ENCODE assay signal across 18 cellular contexts in genomic region chr14:36579573-36580140, GRCh38. TPM values are rescaled to one million over a fixed set of nuclear protein-coding genes. Genes with fewer than 3 reads are reported as not detected.
DNase-seq lines count a peak whose midpoint lies in the region; ATAC-seq and TF ChIP-seq lines count a peak whose summit lies in the region.
"Had no signal": no experiment of that assay in that cellular context is flagged by ENCODE, and none has a peak within 500 bp of the region (broad histone marks: within the 10 kb centered on the region; RNA-seq: fewer than 3 reads in every experiment).

No MANE protein-coding gene starts in this region.

- peaks cover 3% of the 10 kb centered on the region; the same call in 1 of the 2 replicates for H3K27me3 ChIP-seq in HCT116 (ENCODE audit: insufficient read depth, low read length)
- peaks cover 99% of the 10 kb centered on the region for H3K27me3 ChIP-seq in endodermal cell (ENCODE audit: control insufficient read depth, insufficient read depth, low read length, poor library complexity, severe bottlenecking)
- peaks cover 100% of the 10 kb centered on the region for H3K27me3 ChIP-seq in neural progenitor cell
- H3K27me3 ChIP-seq in CD4-positive, alpha-beta T cell (ENCODE audit: control insufficient read depth, insufficient read depth, low read length) = peaks cover 79% of the 10 kb centered on the region

- H3K9me3 ChIP-seq in HCT116 (ENCODE audit: control insufficient read depth in 1 of 2, insufficient read depth in 1 of 2, low read depth in 1 of 2, low read length in 2 of 2) (no peaks in the 10 kb centered on the region), endodermal cell (ENCODE audit: control insufficient read depth, low read length) (no peaks in the 10 kb centered on the region), neural progenitor cell (ENCODE audit: low read depth) (no peaks in the 10 kb centered on the region)
- H3K9me3 ChIP-seq in CD4-positive, alpha-beta T cell (ENCODE audit: control insufficient read depth, low read length) = no peaks in the 10 kb centered on the region

- no peaks in the 10 kb centered on the region; a peak in 1 of 4 replicates for H3K36me3 ChIP-seq in HCT116 (ENCODE audit: control insufficient read depth in 1 of 2, insufficient read depth in 2 of 2, low read length in 2 of 2)
- no peaks in the 10 kb centered on the region for H3K36me3 ChIP-seq in endodermal cell (ENCODE audit: control insufficient read depth, insufficient read depth, low read length)
- no peaks in the 10 kb centered on the region for H3K36me3 ChIP-seq in neural progenitor cell
- H3K36me3 ChIP-seq: BLaER1 treated with 17β-estradiol and CSF1 and Interleukin-3, amounts not matched to agents 10 nM and 100 nM had no signal

- H3K4me1 ChIP-seq in HCT116 (ENCODE audit: control insufficient read depth in 1 of 2, insufficient read depth in 2 of 2, low read length in 2 of 2) = peaks cover 0 to 6% of the 10 kb centered on the region in 2 experiments; a peak in 2 of 4 replicates
- H3K4me1 ChIP-seq in endodermal cell (ENCODE audit: control insufficient read depth, insufficient read depth, low read length) = peaks cover 4% of the 10 kb centered on the region
- peaks cover 36% of the 10 kb centered on the region for H3K4me1 ChIP-seq in neural progenitor cell
- H3K4me1 ChIP-seq: BLaER1 treated with 17β-estradiol and CSF1 and Interleukin-3, amounts not matched to agents 10 nM and 100 nM had no signal

- H3K9me2 ChIP-seq in HCT116 (ENCODE audit: insufficient read depth) = no peaks in the 10 kb centered on the region

- H3K4me3 ChIP-seq in HCT116 (replicated peaks in 1 of 2; ENCODE audit: low read depth in 1 of 2, low read length in 2 of 2) = no peak overlapping the region
- H3K4me3 ChIP-seq in endodermal cell (ENCODE audit: low read length) = no peak overlapping the region
- H3K4me3 ChIP-seq in neural progenitor cell = peak overlapping the region; percentile 55
- H3K4me3 ChIP-seq: BLaER1 treated with 17β-estradiol and CSF1 and Interleukin-3, amounts not matched to agents 10 nM and 100 nM had no signal

- TSS peak; percentile 41 for BruUV-seq in HCT116 (replicated peaks; lab: Mats Ljungman, UMichigan)

- TF ChIP-seq RAD21 in HCT116 (IDR thresholded peaks at IDR 0.05; ENCODE audit: low read depth) = no peak

- TF ChIP-seq CTCF in GM20000 (IDR thresholded peaks at IDR 0.05; ENCODE audit: extremely low read depth, missing control alignments) (no peak), HCT116 (IDR thresholded peaks at IDR 0.05 in 2 of 3, conservative IDR thresholded peaks at IDR 0.05 in 1 of 3; ENCODE audit: borderline replicate concordance in 1 of 3, insufficient read depth in 1 of 3, low read depth in 2 of 3, low read length in 2 of 3) (no peak), endodermal cell (conservative IDR thresholded peaks at IDR 0.05) (no peak), neural progenitor cell (IDR thresholded peaks at IDR 0.05) (no peak)
- no peak for TF ChIP-seq CTCF in CD4-positive, alpha-beta T cell (IDR thresholded peaks at IDR 0.05)

- H2AFZ ChIP-seq in HCT116 (ENCODE audit: low read depth, low read length, poor library complexity, severe bottlenecking) (no peak overlapping the region), neural progenitor cell (replicated peaks) (no peak overlapping the region)
- H2AFZ ChIP-seq: GM23248 had no signal

- POLR2A ChIA-PET in HCT116 (lab: Charles Lee) = no interaction called here
- POLR2A ChIA-PET in CD4-positive, alpha-beta T cell (lab: Charles Lee) = no interaction called here

- TF ChIP-seq POLR2A in HCT116 (IDR thresholded peaks at IDR 0.05; ENCODE audit: borderline replicate concordance, extremely low read depth, insufficient read depth, insufficient read length) = no peak

- ATAC-seq in HCT116 = no peak
- no peak for ATAC-seq in CD4-positive, alpha-beta T cell (ENCODE audit: poor library complexity)

- CTCF ChIA-PET in HCT116 (lab: Charles Lee) = no interaction called here
- CTCF ChIA-PET in CD4-positive, alpha-beta T cell (lab: Charles Lee) = no interaction called here

- H3K4me1 Mint-ChIP-seq in endodermal cell (peaks cover 13% of the 10 kb centered on the region), neural progenitor cell (peaks cover 6% of the 10 kb centered on the region)
- no peaks in the 10 kb centered on the region for H3K4me1 Mint-ChIP-seq in CD4-positive, alpha-beta T cell (ENCODE audit: low read depth)

- H3F3A ChIP-seq in neural progenitor cell (ENCODE audit: low read depth) = peaks cover 44% of the 10 kb centered on the region

- peak overlapping the region; percentile 52 for H3K4me3 Mint-ChIP-seq in endodermal cell
- no peak overlapping the region for H3K4me3 Mint-ChIP-seq in neural progenitor cell
- no peak overlapping the region for H3K4me3 Mint-ChIP-seq in CD4-positive, alpha-beta T cell

- H3K4me2 ChIP-seq in HCT116 (ENCODE audit: low read length) = no peak overlapping the region
- peak overlapping the region; percentile 87 for H3K4me2 ChIP-seq in neural progenitor cell
- H3K4me2 ChIP-seq: BLaER1 treated with 17β-estradiol and CSF1 and Interleukin-3, amounts not matched to agents 10 nM and 100 nM had no signal

- H3K9ac ChIP-seq in HCT116 (ENCODE audit: low read length) (no peak overlapping the region), endodermal cell (ENCODE audit: extremely low read depth, low read length, poor library complexity, severe bottlenecking) (no peak overlapping the region), neural progenitor cell (no peak overlapping the region)
- H3K9ac ChIP-seq: BLaER1 treated with 17β-estradiol and CSF1 and Interleukin-3, amounts not matched to agents 10 nM and 100 nM; GM23248 had no signal

- H3K9me3 Mint-ChIP-seq in endodermal cell (no peaks in the 10 kb centered on the region), neural progenitor cell (no peaks in the 10 kb centered on the region)
- H3K9me3 Mint-ChIP-seq in CD4-positive, alpha-beta T cell = no peaks in the 10 kb centered on the region

- H3K27me3 Mint-ChIP-seq in endodermal cell (ENCODE audit: insufficient read depth) (peaks cover 36% of the 10 kb centered on the region), neural progenitor cell (ENCODE audit: insufficient read depth, low read depth) (peaks cover 67% of the 10 kb centered on the region)
- H3K27me3 Mint-ChIP-seq in CD4-positive, alpha-beta T cell = peaks cover 58% of the 10 kb centered on the region

- H3K36me3 Mint-ChIP-seq in endodermal cell (ENCODE audit: low read depth) (no peaks in the 10 kb centered on the region), neural progenitor cell (no peaks in the 10 kb centered on the region)
- H3K36me3 Mint-ChIP-seq in CD4-positive, alpha-beta T cell (ENCODE audit: low read depth) = no peaks in the 10 kb centered on the region

- H3K79me2 ChIP-seq in HCT116 (ENCODE audit: insufficient read depth, low read length) (no peaks in the 10 kb centered on the region), neural progenitor cell (ENCODE audit: low read depth) (no peaks in the 10 kb centered on the region)

- intact Hi-C loops in HCT116 (cut with micrococcal nuclease) = no loop called here
- intact Hi-C loops in CD4-positive, alpha-beta T cell (cut with DNase I, micrococcal nuclease) = no loop called here

- 3 to 6% methylated on average over 15 to 22 of the region's 22 CpGs for WGBS in endodermal cell (ENCODE audit: insufficient coverage in 1 of 2, insufficient read length in 1 of 2), 2 experiments

- H3K27ac Mint-ChIP-seq in endodermal cell (no peak overlapping the region), neural progenitor cell (no peak overlapping the region)
- no peak overlapping the region for H3K27ac Mint-ChIP-seq in CD4-positive, alpha-beta T cell

- RAD21 ChIA-PET in HCT116 (lab: Charles Lee; ENCODE audit: low non-redundant PET in 1 of 2, low total read pairs in 2 of 2, uncharacterized antibody in 2 of 2, unreplicated experiment in 2 of 2) = no interaction called here

- no peak overlapping the region for H3K27ac ChIP-seq in HCT116 (ENCODE audit: low read depth, low read length)
- H3K27ac ChIP-seq in endodermal cell (ENCODE audit: low read depth, low read length) = no peak overlapping the region
- H3K27ac ChIP-seq in neural progenitor cell = no peak overlapping the region
- no peak overlapping the region for H3K27ac ChIP-seq in CD4-positive, alpha-beta T cell (ENCODE audit: low read depth, low read length)
- H3K27ac ChIP-seq: BLaER1 treated with 17β-estradiol and CSF1 and Interleukin-3, amounts not matched to agents 10 nM and 100 nM; GM23248 had no signal

- DNase-seq in GM20000 (ENCODE audit: low spot score) (peak; percentile 14), HCT116 (ENCODE audit: low read depth, low spot score) (no peak), endodermal cell (peak; percentile 81), neural progenitor cell (ENCODE audit: low spot score) (peak; percentile 44), H4 (ENCODE audit: low spot score) (no peak)
- no peak for DNase-seq in effector CD8-positive, alpha-beta T cell (lab: John Stamatoyannopoulos, UW)
- no peak for DNase-seq in CD4-positive, alpha-beta T cell
- DNase-seq: GM23248, KG1, NCI-H1092, NCI-H1694, NCI-H2107, NCI-H446, NCI-H748 treated with DMSO at 0.1 percent for 48 hours had no signal

- H4K20me1 ChIP-seq in HCT116 (ENCODE audit: insufficient read depth) (no peaks in the 10 kb centered on the region), neural progenitor cell (ENCODE audit: low read depth) (peaks cover 55% of the 10 kb centered on the region)
- H4K20me1 ChIP-seq: BLaER1 treated with 17β-estradiol and CSF1 and Interleukin-3, amounts not matched to agents 10 nM and 100 nM had no signal

TF ChIP-seq in HCT116, 20 proteins besides CTCF, POLR2A, EP300 and RAD21 (continues in another document):
- TF ChIP-seq CBX3 (IDR thresholded peaks at IDR 0.05; ENCODE audit: low read depth) = no peak
- no peak for TF ChIP-seq ATF3 (IDR thresholded peaks at IDR 0.05)
- TF ChIP-seq SRF (IDR thresholded peaks at IDR 0.05; ENCODE audit: low read depth) = no peak
- no peak for TF ChIP-seq ZFX (IDR thresholded peaks at IDR 0.05)
- no peak for TF ChIP-seq YY1 (IDR thresholded peaks at IDR 0.05; ENCODE audit: extremely low read depth, insufficient replicate concordance, low read depth, low read length)

RNA-seq across cellular contexts. Expression of gene NKX2-8, which starts 2.8 kb away (rescaled TPM):
- total RNA-seq in HCT116 (2021; ENCODE audit: unreplicated experiment) (7.5 TPM), endodermal cell (under 1 TPM in 1 of 2 donors, not detected in 1; 0.77 TPM), neural progenitor cell (ENCODE audit: low replicate concordance) (not detected in 2 replicates)
- 4.3 and 6.4 TPM in 2 replicates for polyA plus RNA-seq in HCT116 (2012)
- polyA plus RNA-seq in endodermal cell (2013, experiment 1 of 2) = 0.18 TPM
- not detected for polyA plus RNA-seq in endodermal cell (2013, experiment 2 of 2)
- 1.6 and 1.7 TPM in 2 replicates for total RNA-seq in H4 (2014; rRNA removed; shearing (Covaris generic))
- not detected for total RNA-seq in CD4-positive, alpha-beta T cell
- total RNA-seq: GM23248; T-helper 1 cell treated with Interleukin-12 subunit alpha and Interleukin-12 subunit beta and Interleukin-4 antibody, amounts not matched to agents 30 ng/mL and 1 ng/mL, for 36 hours had no signal
- polyA plus RNA-seq: AG04450, GM23248 had no signal

RNA-seq across cellular contexts. Expression of gene NKX2-1, which starts 59.6 kb away (rescaled TPM):
- total RNA-seq in HCT116 (2021; ENCODE audit: unreplicated experiment) (0.84 TPM), endodermal cell (under 1 TPM; 0.31 to 0.62 TPM), neural progenitor cell (ENCODE audit: low replicate concordance) (not detected in 2 replicates)
- polyA plus RNA-seq in HCT116 (2012) = 0.77 and 0.95 TPM in 2 replicates
- 0.25 TPM for polyA plus RNA-seq in endodermal cell (2013, experiment 1 of 2)
- 0.12 TPM for polyA plus RNA-seq in endodermal cell (2013, experiment 2 of 2)
- 0.06 and 0.62 TPM in 2 replicates for total RNA-seq in H4 (2014; rRNA removed; shearing (Covaris generic))
- total RNA-seq in CD4-positive, alpha-beta T cell = not detected
- total RNA-seq: GM23248; MCF 10A; T-helper 1 cell treated with Interleukin-12 subunit alpha and Interleukin-12 subunit beta and Interleukin-4 antibody, amounts not matched to agents 30 ng/mL and 1 ng/mL, for 36 hours had no signal
- polyA plus RNA-seq: AG04450, GM23248 had no signal

Comparison
In these comparisons a context has a peak if more than half of its experiments do, and no peak if none do; other contexts are left out.
1. DNase-seq: peak in GM20000 (single experiment), endodermal cell (single experiment) and neural progenitor cell (single experiment); none in HCT116 (single experiment), H4 (single experiment), effector CD8-positive, alpha-beta T cell (single experiment) and CD4-positive, alpha-beta T cell (0 of 10).